1 cellular context compared by ENCODE assay signal in the genomic region with DNA sequence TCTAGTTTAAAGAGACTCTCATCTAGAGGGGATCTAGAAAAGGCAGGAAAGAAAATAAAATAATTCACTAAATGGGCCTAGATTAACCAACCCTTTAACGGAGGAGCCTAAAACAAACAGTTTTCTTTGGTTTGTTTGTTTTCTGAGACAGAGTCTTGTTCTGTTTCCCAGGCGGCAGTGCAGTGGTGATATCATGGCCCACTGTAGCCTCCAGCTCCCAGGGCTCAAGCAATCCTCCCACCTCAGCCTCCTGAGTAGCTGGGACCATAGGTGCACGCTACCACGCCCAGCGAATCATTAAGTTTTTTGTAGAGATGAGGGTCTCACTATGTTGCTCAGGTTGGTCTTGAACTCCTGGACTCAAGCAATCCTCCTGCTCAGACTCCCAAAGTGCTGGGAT.
A peak's percentile ranks its signal among the peaks of the same experiment; 100 is the strongest.
TF ChIP-seq lines count a peak whose summit lies in the region.

No MANE protein-coding gene starts in this region.

TF ChIP-seq in HepG2, 621 proteins besides CTCF, POLR2A, EP300 and RAD21 (continued from another document):
- TF ChIP-seq, protein P1, sequence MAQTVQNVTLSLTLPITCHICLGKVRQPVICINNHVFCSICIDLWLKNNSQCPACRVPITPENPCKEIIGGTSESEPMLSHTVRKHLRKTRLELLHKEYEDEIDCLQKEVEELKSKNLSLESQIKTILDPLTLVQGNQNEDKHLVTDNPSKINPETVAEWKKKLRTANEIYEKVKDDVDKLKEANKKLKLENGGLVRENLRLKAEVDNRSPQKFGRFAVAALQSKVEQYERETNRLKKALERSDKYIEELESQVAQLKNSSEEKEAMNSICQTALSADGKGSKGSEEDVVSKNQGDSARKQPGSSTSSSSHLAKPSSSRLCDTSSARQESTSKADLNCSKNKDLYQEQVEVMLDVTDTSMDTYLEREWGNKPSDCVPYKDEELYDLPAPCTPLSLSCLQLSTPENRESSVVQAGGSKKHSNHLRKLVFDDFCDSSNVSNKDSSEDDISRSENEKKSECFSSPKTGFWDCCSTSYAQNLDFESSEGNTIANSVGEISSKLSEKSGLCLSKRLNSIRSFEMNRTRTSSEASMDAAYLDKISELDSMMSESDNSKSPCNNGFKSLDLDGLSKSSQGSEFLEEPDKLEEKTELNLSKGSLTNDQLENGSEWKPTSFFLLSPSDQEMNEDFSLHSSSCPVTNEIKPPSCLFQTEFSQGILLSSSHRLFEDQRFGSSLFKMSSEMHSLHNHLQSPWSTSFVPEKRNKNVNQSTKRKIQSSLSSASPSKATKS (CRISPR knock-in tag; IDR thresholded peaks at IDR 0.05) = no peak
- TF ChIP-seq KDM2A (CRISPR knock-in tag; IDR thresholded peaks at IDR 0.05; ENCODE audit: borderline replicate concordance, low read depth) = no peak
- no peak for TF ChIP-seq FOSL2 (CRISPR knock-in tag; IDR thresholded peaks at IDR 0.05)
- TF ChIP-seq ZNF891 (CRISPR knock-in tag; IDR thresholded peaks at IDR 0.05) = no peak
- no peak for TF ChIP-seq ZNF230 (CRISPR knock-in tag; IDR thresholded peaks at IDR 0.05)
- no peak for TF ChIP-seq HOXA9 (CRISPR knock-in tag; IDR thresholded peaks at IDR 0.05; ENCODE audit: borderline replicate concordance)
- no peak for TF ChIP-seq ZNF557 (CRISPR knock-in tag; IDR thresholded peaks at IDR 0.05)
- 0 out of 2 replicates have a peak, but pooled peaks have one; percentile 44 for TF ChIP-seq GATAD2A (CRISPR knock-in tag; IDR thresholded peaks at IDR 0.05)
- TF ChIP-seq ZNF205 (CRISPR knock-in tag; IDR thresholded peaks at IDR 0.05) = no peak
- TF ChIP-seq, protein P2, sequence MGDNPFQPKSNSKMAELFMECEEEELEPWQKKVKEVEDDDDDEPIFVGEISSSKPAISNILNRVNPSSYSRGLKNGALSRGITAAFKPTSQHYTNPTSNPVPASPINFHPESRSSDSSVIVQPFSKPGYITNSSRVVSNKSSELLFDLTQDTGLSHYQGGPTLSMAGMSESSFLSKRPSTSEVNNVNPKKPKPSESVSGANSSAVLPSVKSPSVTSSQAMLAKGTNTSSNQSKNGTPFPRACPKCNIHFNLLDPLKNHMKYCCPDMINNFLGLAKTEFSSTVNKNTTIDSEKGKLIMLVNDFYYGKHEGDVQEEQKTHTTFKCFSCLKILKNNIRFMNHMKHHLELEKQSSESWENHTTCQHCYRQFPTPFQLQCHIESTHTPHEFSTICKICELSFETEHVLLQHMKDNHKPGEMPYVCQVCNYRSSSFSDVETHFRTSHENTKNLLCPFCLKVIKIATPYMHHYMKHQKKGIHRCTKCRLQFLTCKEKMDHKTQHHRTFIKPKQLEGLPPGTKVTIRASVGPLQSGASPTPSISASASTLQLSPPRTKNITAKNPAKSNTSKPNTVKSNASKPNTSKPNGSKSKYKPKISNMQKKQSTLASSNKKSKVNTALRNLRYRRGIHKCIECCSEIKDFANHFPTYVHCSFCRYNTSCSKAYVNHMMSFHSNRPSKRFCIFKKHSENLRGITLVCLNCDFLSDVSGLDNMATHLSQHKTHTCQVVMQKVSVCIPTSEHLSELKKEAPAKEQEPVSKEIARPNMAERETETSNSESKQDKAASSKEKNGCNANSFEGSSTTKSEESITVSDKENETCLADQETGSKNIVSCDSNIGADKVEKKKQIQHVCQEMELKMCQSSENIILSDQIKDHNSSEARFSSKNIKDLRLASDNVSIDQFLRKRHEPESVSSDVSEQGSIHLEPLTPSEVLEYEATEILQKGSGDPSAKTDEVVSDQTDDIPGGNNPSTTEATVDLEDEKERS (CRISPR knock-in tag; IDR thresholded peaks at IDR 0.05) = peak; percentile 56; the same call in 1 of the 2 replicates
- no peak for TF ChIP-seq GZF1 (CRISPR knock-in tag; IDR thresholded peaks at IDR 0.05)
- TF ChIP-seq STAT5B (CRISPR knock-in tag; IDR thresholded peaks at IDR 0.05) = no peak
- TF ChIP-seq, protein P3, sequence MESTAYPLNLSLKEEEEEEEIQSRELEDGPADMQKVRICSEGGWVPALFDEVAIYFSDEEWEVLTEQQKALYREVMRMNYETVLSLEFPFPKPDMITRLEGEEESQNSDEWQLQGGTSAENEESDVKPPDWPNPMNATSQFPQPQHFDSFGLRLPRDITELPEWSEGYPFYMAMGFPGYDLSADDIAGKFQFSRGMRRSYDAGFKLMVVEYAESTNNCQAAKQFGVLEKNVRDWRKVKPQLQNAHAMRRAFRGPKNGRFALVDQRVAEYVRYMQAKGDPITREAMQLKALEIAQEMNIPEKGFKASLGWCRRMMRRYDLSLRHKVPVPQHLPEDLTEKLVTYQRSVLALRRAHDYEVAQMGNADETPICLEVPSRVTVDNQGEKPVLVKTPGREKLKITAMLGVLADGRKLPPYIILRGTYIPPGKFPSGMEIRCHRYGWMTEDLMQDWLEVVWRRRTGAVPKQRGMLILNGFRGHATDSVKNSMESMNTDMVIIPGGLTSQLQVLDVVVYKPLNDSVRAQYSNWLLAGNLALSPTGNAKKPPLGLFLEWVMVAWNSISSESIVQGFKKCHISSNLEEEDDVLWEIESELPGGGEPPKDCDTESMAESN (CRISPR knock-in tag; conservative IDR thresholded peaks at IDR 0.05) = no peak
- no peak for TF ChIP-seq JDP2 (CRISPR knock-in tag; IDR thresholded peaks at IDR 0.05; ENCODE audit: borderline replicate concordance)
- TF ChIP-seq, protein P4, sequence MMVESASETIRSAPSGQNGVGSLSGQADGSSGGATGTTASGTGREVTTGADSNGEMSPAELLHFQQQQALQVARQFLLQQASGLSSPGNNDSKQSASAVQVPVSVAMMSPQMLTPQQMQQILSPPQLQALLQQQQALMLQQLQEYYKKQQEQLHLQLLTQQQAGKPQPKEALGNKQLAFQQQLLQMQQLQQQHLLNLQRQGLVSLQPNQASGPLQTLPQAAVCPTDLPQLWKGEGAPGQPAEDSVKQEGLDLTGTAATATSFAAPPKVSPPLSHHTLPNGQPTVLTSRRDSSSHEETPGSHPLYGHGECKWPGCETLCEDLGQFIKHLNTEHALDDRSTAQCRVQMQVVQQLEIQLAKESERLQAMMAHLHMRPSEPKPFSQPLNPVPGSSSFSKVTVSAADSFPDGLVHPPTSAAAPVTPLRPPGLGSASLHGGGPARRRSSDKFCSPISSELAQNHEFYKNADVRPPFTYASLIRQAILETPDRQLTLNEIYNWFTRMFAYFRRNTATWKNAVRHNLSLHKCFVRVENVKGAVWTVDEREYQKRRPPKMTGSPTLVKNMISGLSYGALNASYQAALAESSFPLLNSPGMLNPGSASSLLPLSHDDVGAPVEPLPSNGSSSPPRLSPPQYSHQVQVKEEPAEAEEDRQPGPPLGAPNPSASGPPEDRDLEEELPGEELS (CRISPR knock-in tag; IDR thresholded peaks at IDR 0.05) = no peak
- no peak for TF ChIP-seq ZNF207 (IDR thresholded peaks at IDR 0.05; ENCODE audit: borderline replicate concordance)
- no peak for TF ChIP-seq FIP1L1 (IDR thresholded peaks at IDR 0.05; ENCODE audit: borderline replicate concordance, insufficient read depth, low read depth, low read length)
- TF ChIP-seq FOXO1 (CRISPR knock-in tag; IDR thresholded peaks at IDR 0.05) = no peak
- TF ChIP-seq ZMAT3 (CRISPR knock-in tag; conservative IDR thresholded peaks at IDR 0.05) = no peak
- no peak for TF ChIP-seq TMF1 (CRISPR knock-in tag; IDR thresholded peaks at IDR 0.05; ENCODE audit: low read depth)
- no peak for TF ChIP-seq ZNF180 (CRISPR knock-in tag; IDR thresholded peaks at IDR 0.05; ENCODE audit: borderline replicate concordance, low read depth)
- TF ChIP-seq, protein P5, sequence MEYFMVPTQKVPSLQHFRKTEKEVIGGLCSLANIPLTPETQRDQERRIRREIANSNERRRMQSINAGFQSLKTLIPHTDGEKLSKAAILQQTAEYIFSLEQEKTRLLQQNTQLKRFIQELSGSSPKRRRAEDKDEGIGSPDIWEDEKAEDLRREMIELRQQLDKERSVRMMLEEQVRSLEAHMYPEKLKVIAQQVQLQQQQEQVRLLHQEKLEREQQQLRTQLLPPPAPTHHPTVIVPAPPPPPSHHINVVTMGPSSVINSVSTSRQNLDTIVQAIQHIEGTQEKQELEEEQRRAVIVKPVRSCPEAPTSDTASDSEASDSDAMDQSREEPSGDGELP (IDR thresholded peaks at IDR 0.05; ENCODE audit: borderline replicate concordance, low read depth) = no peak
